28 cellular contexts compared by ENCODE assay signal in genomic region chr11:27313157-27313821, GRCh38. TPM values are rescaled to one million over a fixed set of nuclear protein-coding genes. Genes with fewer than 3 reads are reported as not detected.
DNase-seq lines count a peak whose midpoint lies in the region; ATAC-seq and TF ChIP-seq lines count a peak whose summit lies in the region.
"Had no signal": no experiment of that assay in that cellular context is flagged by ENCODE, and none has a peak within 500 bp of the region (broad histone marks: within the 10 kb centered on the region; RNA-seq: fewer than 3 reads in every experiment).

No MANE protein-coding gene starts in this region.

- H3K4me3 Mint-ChIP-seq in mesothelial cell of epicardium, result no peak overlapping the region
- no peak overlapping the region for H3K4me3 Mint-ChIP-seq in activated CD4-positive, alpha-beta T cell treated with anti-CD3 and anti-CD28 coated beads, Interleukin-2, amount 10 ng/mL, durations not matched to agents 24 days and 14 days
- H3K4me3 Mint-ChIP-seq: activated CD8-positive, alpha-beta memory T cell treated with anti-CD3 and anti-CD28 coated beads, Interleukin-2, amount 10 ng/mL, durations not matched to agents 7 days and 5 days; activated T-cell treated with anti-CD3 and anti-CD28 coated beads, Interleukin-2, amount 50 U/mL, for 4 hours; natural killer cell treated with Interleukin-12 subunit alpha and Interleukin-12 subunit beta and Interleukin-15 and Interleukin-18, amount 100 ng/mL, for 72 hours; stimulated activated naive B cell treated with anti-CD40 and anti-IgM and Interleukin-4, amounts not matched to agents 10 μg/mL and 1 μg/mL and 100 μg/mL, for 72 hours; T-helper 1 cell treated with Interleukin-12 subunit alpha and Interleukin-12 subunit beta and Interleukin-4 antibody, amounts not matched to agents 30 μg/mL and 1 μg/mL, for 36 hours had no signal

- DNase-seq in AG10803 (ENCODE audit: low read depth) (peak; percentile 79), Panc1 (ENCODE audit: low read depth, low spot score) (no peak), dedifferentiated amniotic fluid mesenchymal stem cell (ENCODE audit: extremely low spot score) (peak; percentile 84), mesothelial cell of epicardium (ENCODE audit: low spot score in 2 of 2, unreplicated experiment in 2 of 2) (no peak), putamen (ENCODE audit: low spot score) (no peak)
- DNase-seq in activated CD4-positive, alpha-beta T cell treated with anti-CD3 and anti-CD28 coated beads, Interleukin-2, amount 10 ng/mL, durations not matched to agents 24 days and 14 days, result no peak
- DNase-seq: activated CD4-positive, alpha-beta T cell treated with anti-CD3 and anti-CD28 coated beads, Interleukin-2, amount 50 U/mL, for 4 hours; activated CD4-positive, CD25-positive, alpha-beta regulatory T cell; activated CD8-positive, alpha-beta memory T cell treated with anti-CD3 and anti-CD28 coated beads, Interleukin-2, amount 10 ng/mL, durations not matched to agents 7 days and 5 days; activated gamma-delta T cell treated with Interleukin-2 at 50 U/mL for 16 hours; activated T-cell treated with anti-CD3 and anti-CD28 coated beads, Interleukin-2, amount 50 U/mL, for 4 hours; BE2C; central memory CD4-positive, alpha-beta T cell; cortex of kidney; HCEC 1CT; hippocampal formation; Kasumi-1; lower lobe of right lung; NCI-H2107; occipital lobe; RPMI8226; stimulated activated naive B cell treated with anti-CD40 and anti-IgM and Interleukin-4, amounts not matched to agents 10 μg/mL and 1 μg/mL and 100 μg/mL, for 72 hours; upper lobe of left lung had no signal

- POLR2A ChIA-PET in Panc1 (lab: Charles Lee), result no interaction called here

- no peak for TF ChIP-seq CTCF in AG10803 (conservative IDR thresholded peaks at IDR 0.05; ENCODE audit: low read length)
- no peak for TF ChIP-seq CTCF in Panc1 (IDR thresholded peaks at IDR 0.05)
- no peak for TF ChIP-seq CTCF in mesothelial cell of epicardium (IDR thresholded peaks at IDR 0.05; ENCODE audit: unreplicated experiment)

- no peak for ATAC-seq in Panc1
- ATAC-seq in HG02759 (IDR thresholded peaks at IDR 0.05; ENCODE audit: unreplicated experiment), result no peak
- no peak for ATAC-seq in GM18861 (IDR thresholded peaks at IDR 0.05; ENCODE audit: unreplicated experiment)
- ATAC-seq: activated CD8-positive, alpha-beta memory T cell treated with anti-CD3 and anti-CD28 coated beads, Interleukin-2, amount 10 ng/mL, durations not matched to agents 7 days and 5 days; activated T-cell treated with anti-CD3 and anti-CD28 coated beads, Interleukin-2, amount 50 U/mL, for 4 hours; esophagus mucosa; lower lobe of right lung; natural killer cell treated with Interleukin-12 subunit alpha and Interleukin-12 subunit beta and Interleukin-15 and Interleukin-18, amount 100 ng/mL, for 72 hours; stimulated activated naive B cell treated with anti-CD40 and anti-IgM and Interleukin-4, amounts not matched to agents 10 μg/mL and 1 μg/mL and 100 μg/mL, for 72 hours had no signal

- H3K4me3 ChIP-seq in AG10803 (ENCODE audit: low read length) (no peak overlapping the region), Panc1 (ENCODE audit: low read depth in 2 of 2, low read length in 2 of 2) (no peak overlapping the region)
- H3K4me3 ChIP-seq: lower lobe of right lung, upper lobe of left lung had no signal

- in situ Hi-C loops in Panc1 (cut with HindIII; ENCODE audit: low pct_unique_long_range_greater_than_20kb, low sequenced_read_pairs), result no loop called here

- H3K36me3 Mint-ChIP-seq in mesothelial cell of epicardium, result no peaks in the 10 kb centered on the region
- no peaks in the 10 kb centered on the region for H3K36me3 Mint-ChIP-seq in activated CD4-positive, alpha-beta T cell treated with anti-CD3 and anti-CD28 coated beads, Interleukin-2, amount 10 ng/mL, durations not matched to agents 24 days and 14 days (ENCODE audit: low read depth)
- H3K36me3 Mint-ChIP-seq: activated CD8-positive, alpha-beta memory T cell treated with anti-CD3 and anti-CD28 coated beads, Interleukin-2, amount 10 ng/mL, durations not matched to agents 7 days and 5 days; natural killer cell treated with Interleukin-12 subunit alpha and Interleukin-12 subunit beta and Interleukin-15 and Interleukin-18, amount 100 ng/mL, for 72 hours; stimulated activated naive B cell treated with anti-CD40 and anti-IgM and Interleukin-4, amounts not matched to agents 10 μg/mL and 1 μg/mL and 100 μg/mL, for 72 hours had no signal

- intact Hi-C loops in Panc1 (cut with micrococcal nuclease; ENCODE audit: unreplicated experiment), result no loop called here
- intact Hi-C loops in activated CD4-positive, alpha-beta T cell treated with anti-CD3 and anti-CD28 coated beads, Interleukin-2, amount 10 ng/mL, durations not matched to agents 24 days and 14 days (cut with micrococcal nuclease), result no loop called here

- H3K27me3 Mint-ChIP-seq in mesothelial cell of epicardium (ENCODE audit: low read depth), result no peaks in the 10 kb centered on the region
- peaks cover 2% of the 10 kb centered on the region for H3K27me3 Mint-ChIP-seq in activated CD4-positive, alpha-beta T cell treated with anti-CD3 and anti-CD28 coated beads, Interleukin-2, amount 10 ng/mL, durations not matched to agents 24 days and 14 days

- no peaks in the 10 kb centered on the region for H3K9me3 Mint-ChIP-seq in mesothelial cell of epicardium
- H3K9me3 Mint-ChIP-seq in activated CD4-positive, alpha-beta T cell treated with anti-CD3 and anti-CD28 coated beads, Interleukin-2, amount 10 ng/mL, durations not matched to agents 24 days and 14 days, result no peaks in the 10 kb centered on the region
- H3K9me3 Mint-ChIP-seq: activated T-cell treated with anti-CD3 and anti-CD28 coated beads, Interleukin-2, amount 50 U/mL, for 4 hours; natural killer cell treated with Interleukin-12 subunit alpha and Interleukin-12 subunit beta and Interleukin-15 and Interleukin-18, amount 100 ng/mL, for 72 hours; stimulated activated naive B cell treated with anti-CD40 and anti-IgM and Interleukin-4, amounts not matched to agents 10 μg/mL and 1 μg/mL and 100 μg/mL, for 72 hours; T-helper 1 cell treated with Interleukin-12 subunit alpha and Interleukin-12 subunit beta and Interleukin-4 antibody, amounts not matched to agents 30 μg/mL and 1 μg/mL, for 36 hours had no signal

- H3K27ac Mint-ChIP-seq in mesothelial cell of epicardium, result peak overlapping the region; percentile 15
- H3K27ac Mint-ChIP-seq in activated CD4-positive, alpha-beta T cell treated with anti-CD3 and anti-CD28 coated beads, Interleukin-2, amount 10 ng/mL, durations not matched to agents 24 days and 14 days, result no peak overlapping the region
- H3K27ac Mint-ChIP-seq: activated CD8-positive, alpha-beta memory T cell treated with anti-CD3 and anti-CD28 coated beads, Interleukin-2, amount 10 ng/mL, durations not matched to agents 7 days and 5 days; natural killer cell treated with Interleukin-12 subunit alpha and Interleukin-12 subunit beta and Interleukin-15 and Interleukin-18, amount 100 ng/mL, for 72 hours; stimulated activated naive B cell treated with anti-CD40 and anti-IgM and Interleukin-4, amounts not matched to agents 10 μg/mL and 1 μg/mL and 100 μg/mL, for 72 hours; T-helper 1 cell treated with Interleukin-12 subunit alpha and Interleukin-12 subunit beta and Interleukin-4 antibody, amounts not matched to agents 30 μg/mL and 1 μg/mL, for 36 hours had no signal

- H3K27ac ChIP-seq in Panc1 (ENCODE audit: low read length), result peak overlapping the region; percentile 19; the same call in 1 of the 2 replicates
- H3K27ac ChIP-seq: lower lobe of right lung, upper lobe of left lung had no signal

- BruUV-seq in Panc1 (replicated peaks; lab: Mats Ljungman, UMichigan), result no TSS peak

- H3K27me3 ChIP-seq in Panc1 (ENCODE audit: control insufficient read depth, insufficient read depth, low read length), result no peaks in the 10 kb centered on the region
- H3K27me3 ChIP-seq: BE2C, upper lobe of left lung had no signal

- H3K9me3 ChIP-seq in Panc1 (ENCODE audit: control insufficient read depth, insufficient read depth, low read depth, low read length), result no peaks in the 10 kb centered on the region
- H3K9me3 ChIP-seq: BE2C, lower lobe of right lung, upper lobe of left lung had no signal

- CTCF ChIA-PET in Panc1 (lab: Charles Lee), result no interaction called here

- H3K4me1 ChIP-seq in Panc1 (ENCODE audit: control insufficient read depth, insufficient read depth, low read length), result no peaks in the 10 kb centered on the region
- H3K4me1 ChIP-seq: BE2C, lower lobe of right lung, upper lobe of left lung had no signal

- no peaks in the 10 kb centered on the region for H3K36me3 ChIP-seq in Panc1 (ENCODE audit: control insufficient read depth, insufficient read depth, low read length)
- H3K36me3 ChIP-seq: BE2C, lower lobe of right lung, upper lobe of left lung had no signal

- peaks cover 27% of the 10 kb centered on the region for H3K4me1 Mint-ChIP-seq in mesothelial cell of epicardium
- H3K4me1 Mint-ChIP-seq in activated CD4-positive, alpha-beta T cell treated with anti-CD3 and anti-CD28 coated beads, Interleukin-2, amount 10 ng/mL, durations not matched to agents 24 days and 14 days, result no peaks in the 10 kb centered on the region
- H3K4me1 Mint-ChIP-seq: activated CD8-positive, alpha-beta memory T cell treated with anti-CD3 and anti-CD28 coated beads, Interleukin-2, amount 10 ng/mL, durations not matched to agents 7 days and 5 days; stimulated activated naive B cell treated with anti-CD40 and anti-IgM and Interleukin-4, amounts not matched to agents 10 μg/mL and 1 μg/mL and 100 μg/mL, for 72 hours had no signal

RNA-seq across cellular contexts. Expression of gene CCDC34, which starts 49.7 kb away (rescaled TPM):
- total RNA-seq in Panc1 (2021; ENCODE audit: unreplicated experiment), result 28.3 TPM
- 21.2 TPM for polyA plus RNA-seq in Panc1 (2012; ENCODE audit: insufficient read length)
- 11.1 to 13.9 TPM (median 13.5 TPM) in 3 replicates for total RNA-seq in mesothelial cell of epicardium
- 10.1 and 12.7 TPM in 2 replicates for total RNA-seq in activated CD4-positive, alpha-beta T cell treated with anti-CD3 and anti-CD28 coated beads, Interleukin-2, amount 10 ng/mL, durations not matched to agents 24 days and 14 days

Comparison
In these comparisons a context has a peak if more than half of its experiments do, and no peak if none do; other contexts are left out.
1. DNase-seq: peak in AG10803 (single experiment) and dedifferentiated amniotic fluid mesenchymal stem cell (single experiment); none in Panc1 (single experiment), mesothelial cell of epicardium (0 of 2), activated CD4-positive, alpha-beta T cell treated with anti-CD3 and anti-CD28 coated beads, Interleukin-2, amount 10 ng/mL, durations not matched to agents 24 days and 14 days (single experiment) and putamen (single experiment).